ENCODE assay signal across 13 cellular contexts in genomic region chr12:95335948-95336347, GRCh38.
DNase-seq lines count a peak whose midpoint lies in the region; ATAC-seq and TF ChIP-seq lines count a peak whose summit lies in the region.
"Had no signal": no experiment of that assay in that cellular context is flagged by ENCODE, and none has a peak within 500 bp of the region (broad histone marks: within the 10 kb centered on the region; RNA-seq: fewer than 3 reads in every experiment).

No MANE protein-coding gene starts in this region.

- H2AFZ ChIP-seq in parathyroid adenoma = peak overlapping the region; percentile 54

- H3K27ac ChIP-seq in SK-N-MC (peak overlapping the region; percentile 10; the same call in 1 of the 2 replicates), parathyroid adenoma (no peak overlapping the region)

- ATAC-seq in GM18868 (IDR thresholded peaks at IDR 0.05; ENCODE audit: unreplicated experiment) = no peak
- no peak for ATAC-seq in GM18873 (IDR thresholded peaks at IDR 0.05; ENCODE audit: low FRiP score, unreplicated experiment)
- ATAC-seq in GM21390 (IDR thresholded peaks at IDR 0.05; ENCODE audit: unreplicated experiment) = no peak
- ATAC-seq: activated CD4-positive, CD25-positive, alpha-beta regulatory T cell treated with anti-CD3 and anti-CD28 coated beads, Interleukin-2, amount 50 U/mL, for 24 hours; activated T-helper 17 cell treated with anti-CD3 and anti-CD28 coated beads, Interleukin-2, amount 50 U/mL, for 72 hours had no signal

- no peaks in the 10 kb centered on the region for H3K4me1 ChIP-seq in parathyroid adenoma

- no peaks in the 10 kb centered on the region for H3K27me3 ChIP-seq in parathyroid adenoma (ENCODE audit: control insufficient read depth, insufficient read depth, low read length)

- H3K9ac ChIP-seq in SK-N-MC (ENCODE audit: insufficient read length) (peak overlapping the region; percentile 45), parathyroid adenoma (no peak overlapping the region)

- no peak for TF ChIP-seq CTCF in fibroblast of pulmonary artery (IDR thresholded peaks at IDR 0.05; ENCODE audit: low read length, missing control alignments)
- no peak for TF ChIP-seq CTCF in parathyroid adenoma (IDR thresholded peaks at IDR 0.05)

- no peaks in the 10 kb centered on the region for H3K79me2 ChIP-seq in parathyroid adenoma

- no peak overlapping the region for H3K4me2 ChIP-seq in parathyroid adenoma (ENCODE audit: low read length)

- H3K9me3 ChIP-seq in SK-N-MC (ENCODE audit: low read depth, low read length) (no peaks in the 10 kb centered on the region), parathyroid adenoma (ENCODE audit: control insufficient read depth, low read length) (no peaks in the 10 kb centered on the region)

- DNase-seq in DMS53 (lab: John Stamatoyannopoulos, UW) = peak; percentile 77
- no peak for DNase-seq in SK-N-MC (ENCODE audit: low read depth, low spot score)
- no peak for DNase-seq in fibroblast of pulmonary artery (ENCODE audit: low read depth)
- no peak for DNase-seq in middle frontal gyrus (ENCODE audit: extremely low spot score, low spot score)
- DNase-seq: CD8-positive, alpha-beta memory T cell; NCI-H187 treated with DMSO at 0.1 percent for 48 hours had no signal

- H3K36me3 ChIP-seq in SK-N-MC (ENCODE audit: insufficient read depth, low read length) = no peaks in the 10 kb centered on the region
- H3K36me3 ChIP-seq in parathyroid adenoma (ENCODE audit: control insufficient read depth, insufficient read depth, low read length) = no peaks in the 10 kb centered on the region

- H3K4me3 ChIP-seq in SK-N-MC (no peak overlapping the region), fibroblast of pulmonary artery (replicated peaks; ENCODE audit: low read depth, low read length) (peak overlapping the region; percentile 25), parathyroid adenoma (ENCODE audit: low read depth, low read length) (no peak overlapping the region)
- H3K4me3 ChIP-seq: GM12878 had no signal
